In genomic region chr3:140198242-140198641, GRCh38 we compare ENCODE assay signal across 27 cellular contexts.
DNase-seq lines count a peak whose midpoint lies in the region; ATAC-seq and TF ChIP-seq lines count a peak whose summit lies in the region.
"Had no signal": no experiment of that assay in that cellular context is flagged by ENCODE, and none has a peak within 500 bp of the region (broad histone marks: within the 10 kb centered on the region; RNA-seq: fewer than 3 reads in every experiment).

No MANE protein-coding gene starts in this region.

- DNase-seq in Right ventricle myocardium superior (no peak), right atrium auricular region (ENCODE audit: low spot score) (no peak), NCI-H82 (lab: John Stamatoyannopoulos, UW) (peak; percentile 91), hypothalamus (lab: John Stamatoyannopoulos, UW) (peak in 42 of 51 donors; percentile 2 to 83 (median 51)), superior temporal gyrus (ENCODE audit: extremely low spot score) (peak; percentile 89)
- no peak for DNase-seq in stimulated activated CD4-positive, alpha-beta T cell treated with anti-CD3 and anti-CD28 coated beads, Interleukin-2, amount 100 ng/mL, for 24 hours
- no peak for DNase-seq in naive thymus-derived CD8-positive, alpha-beta T cell
- DNase-seq: ACHN; activated CD4-positive, alpha-beta T cell treated with anti-CD3 and anti-CD28 coated beads, Interleukin-2, amount 10 ng/mL, durations not matched to agents 24 days and 14 days; aorta; KG1; kidney glomerular epithelial cell; mammary epithelial cell; MM.1S; NCI-H510A treated with DMSO at 0.1 percent for 48 hours; small intestine; stimulated activated naive CD4-positive, alpha-beta T cell; WERI-Rb-1 had no signal

- POLR2A ChIA-PET in naive thymus-derived CD8-positive, alpha-beta T cell (lab: Charles Lee), result no interaction called here

- no peak overlapping the region for H3K4me3 Mint-ChIP-seq in naive thymus-derived CD8-positive, alpha-beta T cell
- H3K4me3 Mint-ChIP-seq: activated CD4-positive, alpha-beta T cell treated with anti-CD3 and anti-CD28 coated beads, Interleukin-2, amount 10 ng/mL, durations not matched to agents 24 days and 14 days; activated naive CD4-positive, alpha-beta T cell treated with anti-CD3 and anti-CD28 coated beads, Interleukin-2, amount 50 U/mL, for 24 hours; T-helper 2 cell treated with Interferon-gamma antibody and Interleukin-4, amounts not matched to agents 5 μg/mL and 100 μg/mL, for 36 hours had no signal

- peaks cover 0 to 13% (median 0%) of the 10 kb centered on the region in 3 donors for H3K36me3 Mint-ChIP-seq in naive thymus-derived CD8-positive, alpha-beta T cell

- H3K4me1 ChIP-seq in right atrium auricular region, result peaks cover 0 to 13% of the 10 kb centered on the region in 2 donors
- H3K4me1 ChIP-seq: BLaER1 had no signal

- peaks cover 1 to 39% (median 13%) of the 10 kb centered on the region in 5 donors for H3K27me3 Mint-ChIP-seq in naive thymus-derived CD8-positive, alpha-beta T cell
- H3K27me3 Mint-ChIP-seq: activated CD4-positive, alpha-beta T cell treated with anti-CD3 and anti-CD28 coated beads, Interleukin-2, amount 10 ng/mL, durations not matched to agents 24 days and 14 days; activated naive CD4-positive, alpha-beta T cell treated with anti-CD3 and anti-CD28 coated beads, Interleukin-2, amount 50 U/mL, for 24 hours had no signal

- TF ChIP-seq CTCF in right atrium auricular region (IDR thresholded peaks at IDR 0.05), result no peak

- no peak overlapping the region for H3K27ac Mint-ChIP-seq in naive thymus-derived CD8-positive, alpha-beta T cell
- H3K27ac Mint-ChIP-seq: activated CD4-positive, alpha-beta T cell treated with anti-CD3 and anti-CD28 coated beads, Interleukin-2, amount 10 ng/mL, durations not matched to agents 24 days and 14 days; activated naive CD4-positive, alpha-beta T cell treated with anti-CD3 and anti-CD28 coated beads, Interleukin-2, amount 50 U/mL, for 24 hours; T-helper 2 cell treated with Interferon-gamma antibody and Interleukin-4, amounts not matched to agents 5 μg/mL and 100 μg/mL, for 36 hours had no signal

- H3K36me3 ChIP-seq in right atrium auricular region, result no peaks in the 10 kb centered on the region
- H3K36me3 ChIP-seq: BLaER1, cardiac muscle cell, thoracic aorta, WERI-Rb-1 had no signal

- H3K9me3 ChIP-seq in right atrium auricular region, result peaks cover 0 to 8% of the 10 kb centered on the region in 2 donors
- H3K9me3 ChIP-seq: BLaER1, Caco-2 had no signal

- intact Hi-C loops in Right ventricle myocardium superior (cut with DNase I), result no loop called here

- H3K27me3 ChIP-seq in right atrium auricular region, result no peaks in the 10 kb centered on the region
- H3K27me3 ChIP-seq: BLaER1, cardiac muscle cell had no signal

- peaks cover 0 to 3% (median 0%) of the 10 kb centered on the region in 4 donors for H3K4me1 Mint-ChIP-seq in naive thymus-derived CD8-positive, alpha-beta T cell
- H3K4me1 Mint-ChIP-seq: activated CD4-positive, alpha-beta T cell treated with anti-CD3 and anti-CD28 coated beads, Interleukin-2, amount 10 ng/mL, durations not matched to agents 24 days and 14 days; activated naive CD4-positive, alpha-beta T cell treated with anti-CD3 and anti-CD28 coated beads, Interleukin-2, amount 50 U/mL, for 24 hours had no signal

- peak; percentile 81 for ATAC-seq in Right ventricle myocardium superior (ENCODE audit: poor library complexity)
- no peak for ATAC-seq in HG02623 (IDR thresholded peaks at IDR 0.05; ENCODE audit: unreplicated experiment)
- no peak for ATAC-seq in naive thymus-derived CD8-positive, alpha-beta T cell
- ATAC-seq: SK-N-SH treated with all-trans-retinoic acid at 6 μM for 48 hours had no signal

- peaks cover 0 to 15% (median 11%) of the 10 kb centered on the region in 9 donors for H3K9me3 Mint-ChIP-seq in naive thymus-derived CD8-positive, alpha-beta T cell
- H3K9me3 Mint-ChIP-seq: activated CD4-positive, alpha-beta T cell treated with anti-CD3 and anti-CD28 coated beads, Interleukin-2, amount 10 ng/mL, durations not matched to agents 24 days and 14 days; T-helper 2 cell treated with Interferon-gamma antibody and Interleukin-4, amounts not matched to agents 5 μg/mL and 100 μg/mL, for 36 hours had no signal

- H3K4me3 ChIP-seq in right atrium auricular region, result no peak overlapping the region
- H3K4me3 ChIP-seq: BLaER1, cardiac muscle cell, thoracic aorta had no signal

- no peak overlapping the region for H3K27ac ChIP-seq in right atrium auricular region
- H3K27ac ChIP-seq: BLaER1, cardiac muscle cell, RWPE1, thoracic aorta, WERI-Rb-1 had no signal

Comparison
In these comparisons a context has a peak if more than half of its experiments do, and no peak if none do; other contexts are left out.
1. DNase-seq: peak in NCI-H82 (single experiment), hypothalamus (42 of 51) and superior temporal gyrus (single experiment); none in Right ventricle myocardium superior (single experiment), right atrium auricular region (single experiment), stimulated activated CD4-positive, alpha-beta T cell treated with anti-CD3 and anti-CD28 coated beads, Interleukin-2, amount 100 ng/mL, for 24 hours (0 of 2) and naive thymus-derived CD8-positive, alpha-beta T cell (0 of 10).